Comparison of ENCODE assay signal across 18 cellular contexts in genomic region chr10:129837909-129838582, GRCh38.
DNase-seq lines count a peak whose midpoint lies in the region; ATAC-seq, FAIRE-seq and TF ChIP-seq lines count a peak whose summit lies in the region.
"Had no signal": no experiment of that assay in that cellular context is flagged by ENCODE, and none has a peak within 500 bp of the region (broad histone marks: within the 10 kb centered on the region; RNA-seq: fewer than 3 reads in every experiment).

No MANE protein-coding gene starts in this region.

- no peak overlapping the region for H3K27ac Mint-ChIP-seq in activated T-cell treated with anti-CD3 and anti-CD28 coated beads, Interleukin-2, amount 50 U/mL, for 24 hours
- H3K27ac Mint-ChIP-seq: CD4-positive, alpha-beta memory T cell; GM23338 had no signal

- H2BK120ac ChIP-seq in mesenchymal stem cell (ENCODE audit: low read depth, low read length) = no peak overlapping the region

- no peaks in the 10 kb centered on the region for H3K27me3 Mint-ChIP-seq in activated T-cell treated with anti-CD3 and anti-CD28 coated beads, Interleukin-2, amount 50 U/mL, for 24 hours
- H3K27me3 Mint-ChIP-seq: CD4-positive, alpha-beta memory T cell had no signal

- H2BK5ac ChIP-seq in mesenchymal stem cell (ENCODE audit: low read depth, low read length, poor library complexity, severe bottlenecking) = no peak overlapping the region

- H2BK12ac ChIP-seq in mesenchymal stem cell (ENCODE audit: low read length in 2 of 2) = no peak overlapping the region

- no peak overlapping the region for H3K23ac ChIP-seq in mesenchymal stem cell (ENCODE audit: low read length in 2 of 2)

- H2AK5ac ChIP-seq in mesenchymal stem cell (ENCODE audit: low read length, severe bottlenecking) = no peak overlapping the region

- peak overlapping the region; percentile 5 for H4K91ac ChIP-seq in mesenchymal stem cell (ENCODE audit: low read length)

- no peak overlapping the region for H3K4me3 Mint-ChIP-seq in activated T-cell treated with anti-CD3 and anti-CD28 coated beads, Interleukin-2, amount 50 U/mL, for 24 hours
- H3K4me3 Mint-ChIP-seq: CD4-positive, alpha-beta memory T cell; GM23338; H9 had no signal

- no peaks in the 10 kb centered on the region for H3K4me1 ChIP-seq in mesenchymal stem cell (ENCODE audit: control insufficient read depth, insufficient read depth, low read depth, low read length)
- no peaks in the 10 kb centered on the region for H3K4me1 ChIP-seq in mucosa of descending colon (ENCODE audit: low read depth)

- intact Hi-C loops in sciatic nerve (cut with DNase I) = no loop called here
- intact Hi-C loops in mucosa of descending colon (cut with DNase I, micrococcal nuclease) = no loop called here

- TF ChIP-seq CTCF in mucosa of descending colon (IDR thresholded peaks at IDR 0.05) = no peak

- H3K36me3 ChIP-seq in mesenchymal stem cell (ENCODE audit: control insufficient read depth in 1 of 2, insufficient read depth in 2 of 2, low read depth in 1 of 2, low read length in 2 of 2) (peaks cover 6 to 85% of the 10 kb centered on the region in 2 experiments), mucosa of descending colon (ENCODE audit: low read depth) (no peaks in the 10 kb centered on the region)

- H3K9ac ChIP-seq in mesenchymal stem cell (ENCODE audit: low read length) = no peak overlapping the region

- ATAC-seq in sciatic nerve (peak; percentile 39), mucosa of descending colon (no peak)
- ATAC-seq: GM23338, HCT116 had no signal

- H3K4ac ChIP-seq in mesenchymal stem cell (ENCODE audit: low read depth in 1 of 2, low read length in 2 of 2) = no peak overlapping the region

- H3K4me2 ChIP-seq in mesenchymal stem cell (ENCODE audit: low read length, poor library complexity, severe bottlenecking) = no peak overlapping the region
- H3K4me2 ChIP-seq: GM23338 had no signal

- no peak for FAIRE-seq in GM19239 (lab: Jason Lieb, UNC)
- FAIRE-seq: G401.6, GM12892 had no signal

- no peaks in the 10 kb centered on the region for H3K36me3 Mint-ChIP-seq in activated T-cell treated with anti-CD3 and anti-CD28 coated beads, Interleukin-2, amount 50 U/mL, for 24 hours (ENCODE audit: low read depth)
- H3K36me3 Mint-ChIP-seq: CD4-positive, alpha-beta memory T cell had no signal

- H2AFZ ChIP-seq in mesenchymal stem cell (ENCODE audit: low read depth, low read length) = no peak overlapping the region
- H2AFZ ChIP-seq: GM23338 had no signal

- no peak overlapping the region for H3K14ac ChIP-seq in mesenchymal stem cell (ENCODE audit: low read length in 2 of 2)

- DNase-seq in ecto neural progenitor cell (ENCODE audit: low spot score) (peak; percentile 36), mesenchymal stem cell (no peak), sciatic nerve (ENCODE audit: low spot score) (no peak), GM19239 (ENCODE audit: insufficient read length, low spot score) (no peak), activated T-cell treated with anti-CD3 and anti-CD28 coated beads for 4 hours (no peak), mucosa of descending colon (no peak)
- DNase-seq in activated T-cell treated with anti-CD3 and anti-CD28 coated beads, Interleukin-2, amount 50 U/mL, for 24 hours = no peak
- DNase-seq: C1 segment of cervical spinal cord; Calu3; CD4-positive, alpha-beta memory T cell; COR-L47; DMS53; DMS79 treated with DMSO at 0.1 percent for 48 hours; H9 had no signal

- H3K27me3 ChIP-seq in mesenchymal stem cell (ENCODE audit: control insufficient read depth in 1 of 2, insufficient read depth in 1 of 2, low read length in 2 of 2) = no peaks in the 10 kb centered on the region

- H3K4me1 Mint-ChIP-seq in activated T-cell treated with anti-CD3 and anti-CD28 coated beads, Interleukin-2, amount 50 U/mL, for 24 hours (ENCODE audit: low read depth) = no peaks in the 10 kb centered on the region
- H3K4me1 Mint-ChIP-seq: CD4-positive, alpha-beta memory T cell; GM23338; H9 had no signal

- WGBS in mesenchymal stem cell = 93% methylated on average over 26 of the region's 26 CpGs

- H3K4me3 ChIP-seq in mesenchymal stem cell (ENCODE audit: insufficient read depth in 1 of 2, low read depth in 1 of 2, low read length in 2 of 2) (no peak overlapping the region), mucosa of descending colon (no peak overlapping the region)
- H3K4me3 ChIP-seq: GM23338 had no signal

- H2BK15ac ChIP-seq in mesenchymal stem cell (ENCODE audit: low read depth, poor library complexity, severe bottlenecking) = no peak overlapping the region

- no peaks in the 10 kb centered on the region for H3K9me3 ChIP-seq in mesenchymal stem cell (ENCODE audit: control insufficient read depth, low read length)
- no peaks in the 10 kb centered on the region for H3K9me3 ChIP-seq in mucosa of descending colon

- no peak overlapping the region for H3K18ac ChIP-seq in mesenchymal stem cell (ENCODE audit: low read depth in 1 of 2, low read length in 2 of 2)

- H3K27ac ChIP-seq in mesenchymal stem cell (ENCODE audit: low read length, poor library complexity, severe bottlenecking) = no peak overlapping the region

- no peak overlapping the region for H4K8ac ChIP-seq in mesenchymal stem cell (ENCODE audit: low read length)

- no peaks in the 10 kb centered on the region for H3K79me1 ChIP-seq in mesenchymal stem cell (replicated peaks; ENCODE audit: low read length, poor library complexity, severe bottlenecking)

- no peaks in the 10 kb centered on the region for H3K9me3 Mint-ChIP-seq in activated T-cell treated with anti-CD3 and anti-CD28 coated beads, Interleukin-2, amount 50 U/mL, for 24 hours
- H3K9me3 Mint-ChIP-seq: GM23338, H9 had no signal
